Comparison of ENCODE assay signal across 8 cellular contexts in the genomic region with DNA sequence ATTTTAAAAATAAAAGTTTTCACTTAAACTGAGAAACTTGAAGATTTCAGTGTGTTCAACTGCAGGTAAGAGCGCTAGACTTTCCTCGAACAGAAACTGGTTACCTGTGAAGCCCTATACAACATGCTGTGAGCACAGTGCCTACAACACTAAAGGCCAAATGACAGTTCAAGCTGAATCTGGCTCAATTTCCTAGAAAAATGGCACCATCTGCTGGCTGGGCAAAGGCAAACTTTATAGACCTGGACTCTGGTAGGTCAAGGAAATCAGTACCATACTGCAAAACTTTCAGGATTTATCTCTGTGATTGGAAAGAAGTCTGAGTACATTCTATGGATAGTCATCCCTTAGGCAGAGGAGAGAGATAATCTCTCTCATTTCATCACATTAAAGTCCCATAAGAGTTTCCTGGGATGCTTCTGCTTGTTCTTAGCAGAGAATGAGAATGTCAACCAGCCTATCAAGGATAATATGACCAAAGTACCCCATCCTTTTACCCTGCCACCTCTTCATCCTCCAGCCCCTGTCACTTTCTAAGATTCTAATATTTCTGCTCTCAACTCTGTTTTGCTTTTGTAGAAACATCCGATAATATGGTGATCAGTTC. TPM values are rescaled to one million over a fixed set of nuclear protein-coding genes. Genes with fewer than 3 reads are reported as not detected.
A peak's percentile ranks its signal among the peaks of the same experiment; 100 is the strongest.
DNase-seq lines count a peak whose midpoint lies in the region; ATAC-seq, FAIRE-seq and TF ChIP-seq lines count a peak whose summit lies in the region.

No MANE protein-coding gene starts in this region.

- no peaks in the 10 kb centered on the region for H3K4me1 ChIP-seq in HepG2 (ENCODE audit: insufficient read depth, low read length)
- no peaks in the 10 kb centered on the region for H3K4me1 ChIP-seq in vagina

- no peak overlapping the region for H3K27ac ChIP-seq in brain microvascular endothelial cell
- H3K27ac ChIP-seq in HepG2 (ENCODE audit: extremely low read length, insufficient read depth, low read length) = no peak overlapping the region
- H3K27ac ChIP-seq in vagina = no peak overlapping the region

- no peaks in the 10 kb centered on the region for H4K20me1 ChIP-seq in HepG2 (ENCODE audit: insufficient read depth, low read length)

- in situ Hi-C loops in brain microvascular endothelial cell (cut with HindIII; ENCODE audit: low pct_ligation_motif_present, low sequenced_read_pairs) (loop anchor here (25.0 kb wide), 1 partner anchor 200 kb away; no protein-coding TSS in a partner anchor), HepG2 (cut with HindIII; ENCODE audit: extremely low pct_ligation_motif_present, low pct_unique_long_range_greater_than_20kb) (loop anchor here (10.0 kb wide), 1 partner anchor 183 kb away; no protein-coding TSS in a partner anchor)

- POLR2A ChIA-PET in HepG2 (lab: Yijun Ruan, JAX) = no interaction called here

- H3K27me3 ChIP-seq in brain microvascular endothelial cell (replicated peaks) = no peaks in the 10 kb centered on the region
- no peaks in the 10 kb centered on the region for H3K27me3 ChIP-seq in HepG2 (ENCODE audit: control insufficient read depth in 1 of 2, insufficient read depth in 2 of 2, low read length in 2 of 2)
- H3K27me3 ChIP-seq in vagina = no peaks in the 10 kb centered on the region

- no peak overlapping the region for H3K4me2 ChIP-seq in HepG2 (ENCODE audit: low read depth, low read length)

- BruUV-seq in HepG2 (replicated peaks; lab: Mats Ljungman, UMichigan) = no TSS peak

- FAIRE-seq in HepG2 (lab: Jason Lieb, UNC) = peak; percentile 67

- TF ChIP-seq POLR2A in HepG2 (IDR thresholded peaks at IDR 0.05; ENCODE audit: insufficient read depth in 1 of 2, low read depth in 2 of 2, low read length in 2 of 2) (no peak), vagina (IDR thresholded peaks at IDR 0.05) (no peak)

- no peak overlapping the region for H2AFZ ChIP-seq in HepG2 (ENCODE audit: low read length)

- TF ChIP-seq EP300 in HepG2 (IDR thresholded peaks at IDR 0.05; ENCODE audit: low read depth in 2 of 2, low read length in 2 of 2) (no peak), HepG2 (CRISPR knock-in tag; IDR thresholded peaks at IDR 0.05; ENCODE audit: borderline replicate concordance) (no peak)

- 6% methylated on average over 3 of the region's 3 CpGs for WGBS in HepG2 (ENCODE audit: low lambda C conversion rate)

- no peaks in the 10 kb centered on the region for H3K79me2 ChIP-seq in HepG2 (ENCODE audit: insufficient read depth, low read length)

- H3K4me3 ChIP-seq in brain microvascular endothelial cell (ENCODE audit: low read depth, low read length) = no peak overlapping the region
- H3K4me3 ChIP-seq in HepG2 (replicated peaks in 1 of 3; ENCODE audit: insufficient read depth in 1 of 3, low read depth in 2 of 3, low read length in 3 of 3) = no peak overlapping the region
- no peak overlapping the region for H3K4me3 ChIP-seq in vagina

- ATAC-seq in GM21723 (IDR thresholded peaks at IDR 0.05; ENCODE audit: unreplicated experiment) (peak; percentile 46), HepG2 (peak; percentile 77)

- no peak overlapping the region for H3K9ac ChIP-seq in HepG2 (ENCODE audit: insufficient read depth, low read depth, low read length)

- no peaks in the 10 kb centered on the region for H3K9me3 ChIP-seq in HepG2 (ENCODE audit: low read length)
- H3K9me3 ChIP-seq in vagina = no peaks in the 10 kb centered on the region

- DNase-seq in COR-L47 (lab: John Stamatoyannopoulos, UW) (peak; percentile 77), NCI-H2196 treated with DMSO at 0.1 percent for 48 hours (lab: John Stamatoyannopoulos, UW; ENCODE audit: unreplicated experiment) (peak; percentile 23), brain microvascular endothelial cell (peak; percentile 31), HepG2 (ENCODE audit: low spot score) (peak; percentile 21), vagina (ENCODE audit: extremely low spot score in 2 of 2) (no peak), cardiac septum (ENCODE audit: low spot score) (no peak)
- DNase-seq in activated CD8-positive, alpha-beta memory T cell treated with anti-CD3 and anti-CD28 coated beads for 24 hours = no peak

- intact Hi-C loops in HepG2 (cut with micrococcal nuclease; ENCODE audit: unreplicated experiment) = no loop called here
- intact Hi-C loops in vagina (cut with DNase I) = no loop called here
- intact Hi-C loops in cardiac septum (cut with DNase I) = loop anchor here (5.0 kb wide), 1 partner anchor 180 kb away; no protein-coding TSS in a partner anchor

- no peak for TF ChIP-seq RAD21 in HepG2 (CRISPR knock-in tag; IDR thresholded peaks at IDR 0.05)

- CTCF ChIA-PET in HepG2 (lab: Yijun Ruan, JAX; ENCODE audit: low intra/inter-chr PET ratio, low total read pairs) = interaction anchor here (1.7 kb wide), 1 partner anchor 178 kb away, joined by 10 read pairs; no protein-coding TSS in a partner anchor

- TF ChIP-seq CTCF in brain microvascular endothelial cell (IDR thresholded peaks at IDR 0.05; ENCODE audit: low read depth, low read length, missing control alignments) (peak; percentile 70), HepG2 (CRISPR knock-in tag; IDR thresholded peaks at IDR 0.05) (peak; percentile 50), vagina (IDR thresholded peaks at IDR 0.05) (no peak)

- H3K36me3 ChIP-seq in brain microvascular endothelial cell (replicated peaks) = no peaks in the 10 kb centered on the region
- H3K36me3 ChIP-seq in HepG2 (replicated peaks in 1 of 2; ENCODE audit: control insufficient read depth in 1 of 2, insufficient read depth in 2 of 2, low read length in 2 of 2) = no peaks in the 10 kb centered on the region
- H3K36me3 ChIP-seq in vagina = no peaks in the 10 kb centered on the region

TF ChIP-seq in HepG2, 621 proteins besides CTCF, POLR2A, EP300 and RAD21:
- peak; percentile 23; the same call in 1 of the 2 replicates for TF ChIP-seq SMC3 (IDR thresholded peaks at IDR 0.05; ENCODE audit: low read length)
- TF ChIP-seq ZNF589 (CRISPR knock-in tag; conservative IDR thresholded peaks at IDR 0.05) = no peak
- peak; percentile 68 for TF ChIP-seq STAG1 (CRISPR knock-in tag; IDR thresholded peaks at IDR 0.05)
- no peak for TF ChIP-seq ZNF10 (CRISPR knock-in tag; IDR thresholded peaks at IDR 0.05; ENCODE audit: borderline replicate concordance, low read depth)

RNA-seq across cellular contexts. Expression of gene FOXB2, which starts 31.8 kb away (rescaled TPM):
- total RNA-seq in HepG2 (2016; rRNA removed; fragmentation: Illumina TruSeq; extraction: Trizol) (not detected in 2 replicates), vagina (not detected), cardiac septum (0.19 TPM)
- total RNA-seq in HepG2 (2016; cell fraction: cytosol; rRNA removed; fragmentation: Illumina TruSeq; extraction: Trizol; ENCODE audit: low read depth) = not detected in 2 replicates
- not detected in 2 replicates for total RNA-seq in HepG2 (2016; cell fraction: insoluble cytoplasmic fraction; rRNA removed; fragmentation: Illumina TruSeq; extraction: Trizol)
- total RNA-seq in HepG2 (2016; cell fraction: membrane; rRNA removed; fragmentation: Illumina TruSeq; extraction: Trizol) = not detected in 2 replicates
- total RNA-seq in HepG2 (2016; cell fraction: nucleus; rRNA removed; fragmentation: Illumina TruSeq; extraction: Trizol) = not detected in 2 replicates
- polyA plus RNA-seq in HepG2 (2011; rRNA removed) = not detected in 2 replicates
- not detected in 2 replicates for polyA plus RNA-seq in HepG2 (2011; cell fraction: cytosol; rRNA removed)
- polyA plus RNA-seq in HepG2 (2011; cell fraction: nucleus; rRNA removed) = not detected in 2 replicates
- polyA plus RNA-seq in HepG2 (2012) = not detected in 2 replicates
- polyA plus RNA-seq in HepG2 (2016; cell fraction: cytosol; fragmentation: Illumina TruSeq; extraction: Trizol; ENCODE audit: low read depth) = not detected in 2 replicates
- polyA plus RNA-seq in HepG2 (2016; cell fraction: insoluble cytoplasmic fraction; fragmentation: Illumina TruSeq; extraction: Trizol; ENCODE audit: low read depth) = not detected in 2 replicates
- polyA plus RNA-seq in HepG2 (2016; cell fraction: membrane; fragmentation: Illumina TruSeq; extraction: Trizol; ENCODE audit: low read depth) = not detected in 2 replicates
- polyA plus RNA-seq in HepG2 (2016; cell fraction: nucleus; fragmentation: Illumina TruSeq; extraction: Trizol; ENCODE audit: insufficient read depth, low read depth) = not detected in 2 replicates
- not detected in 2 replicates for polyA minus RNA-seq in HepG2 (2011; rRNA and poly(A)+ RNA removed; ENCODE audit: low replicate concordance)
- polyA minus RNA-seq in HepG2 (2011; cell fraction: cytosol; rRNA and poly(A)+ RNA removed) = not detected in 2 replicates
- not detected in 2 replicates for polyA minus RNA-seq in HepG2 (2011; cell fraction: nucleus; rRNA and poly(A)+ RNA removed)

Comparison
In these comparisons a context has a peak if more than half of its experiments do, and no peak if none do; other contexts are left out.
1. DNase-seq: peak in COR-L47 (single experiment), NCI-H2196 treated with DMSO at 0.1 percent for 48 hours (single experiment), brain microvascular endothelial cell (single experiment) and HepG2 (single experiment); none in vagina (0 of 2), activated CD8-positive, alpha-beta memory T cell treated with anti-CD3 and anti-CD28 coated beads for 24 hours (single experiment) and cardiac septum (single experiment).
2. CTCF ChIP-seq: peak in brain microvascular endothelial cell (single experiment) and HepG2 (single experiment); none in vagina (0 of 3).